In genomic region chr17:7236808-7237207, GRCh38 we compare ENCODE assay signal across 8 cellular contexts. TPM values are rescaled to one million over a fixed set of nuclear protein-coding genes. Genes with fewer than 3 reads are reported as not detected.
A peak's percentile ranks its signal among the peaks of the same experiment; 100 is the strongest.
DNase-seq lines count a peak whose midpoint lies in the region; ATAC-seq and TF ChIP-seq lines count a peak whose summit lies in the region.

No MANE protein-coding gene starts in this region.

- no peaks in the 10 kb centered on the region for H3K9me3 Mint-ChIP-seq in nephron progenitor cell

- H3K27ac ChIP-seq in KOPT-K1 (ENCODE audit: low read depth, low read length, poor library complexity, severe bottlenecking) (peak overlapping the region; percentile 94), colonic mucosa (peak overlapping the region; percentile 99)

- H3K4me1 ChIP-seq in colonic mucosa, result peaks cover 28% of the 10 kb centered on the region

- H3K9me3 ChIP-seq in KOPT-K1 (ENCODE audit: insufficient read depth, low read length, poor library complexity, severe bottlenecking), result no peaks in the 10 kb centered on the region
- no peaks in the 10 kb centered on the region for H3K9me3 ChIP-seq in colonic mucosa

- peaks cover 52% of the 10 kb centered on the region for H3K36me3 Mint-ChIP-seq in nephron progenitor cell (ENCODE audit: low read depth)

- no peak for DNase-seq in AG04449 (ENCODE audit: low read depth, low spot score)
- no peak for DNase-seq in colonic mucosa
- DNase-seq in nephron progenitor cell, result no peak
- no peak for DNase-seq in midbrain (lab: John Stamatoyannopoulos, UW)
- DNase-seq in NCI-H1092 treated with DMSO at 0.1 percent for 48 hours (lab: John Stamatoyannopoulos, UW), result no peak

- POLR2A ChIA-PET in AG04449 (lab: Yijun Ruan, JAX), result interaction anchor here (0.7 kb wide), 2 partner anchors 16 to 22 kb away, joined by 3 read pairs; no protein-coding TSS in a partner anchor

- peaks cover 38% of the 10 kb centered on the region for H3K36me3 ChIP-seq in KOPT-K1 (ENCODE audit: insufficient read depth, low read length)
- H3K36me3 ChIP-seq in colonic mucosa, result peaks cover 5% of the 10 kb centered on the region

- no peak for TF ChIP-seq CTCF in AG04449 (IDR thresholded peaks at IDR 0.05; ENCODE audit: insufficient read depth, low read length, missing control alignments)
- no peak for TF ChIP-seq CTCF in colonic mucosa (IDR thresholded peaks at IDR 0.05)
- no peak for TF ChIP-seq CTCF in nephron progenitor cell (IDR thresholded peaks at IDR 0.05)

- no peaks in the 10 kb centered on the region for H3K27me3 Mint-ChIP-seq in nephron progenitor cell (ENCODE audit: low read depth, poor library complexity)

- H3K9ac ChIP-seq in colonic mucosa (ENCODE audit: low read depth in 2 of 2, low read length in 2 of 2), result peak overlapping the region in 1 of 2 donors; percentile 82

- peak overlapping the region; percentile 82 for H3K27ac Mint-ChIP-seq in nephron progenitor cell

- H3K4me3 Mint-ChIP-seq in nephron progenitor cell, result peak overlapping the region; percentile 98

- CTCF ChIA-PET in AG04449 (lab: Yijun Ruan, JAX), result interaction anchor here (1.2 to 1.5 kb wide), 2 partner anchors 16 to 191 kb away, joined by 3 read pairs; no protein-coding TSS in a partner anchor

- intact Hi-C loops in colonic mucosa (cut with DNase I), result no loop called here

- H3K27me3 ChIP-seq in colonic mucosa, result no peaks in the 10 kb centered on the region

- H3K4me1 Mint-ChIP-seq in nephron progenitor cell, result peaks cover 75% of the 10 kb centered on the region

- no peak for ATAC-seq in HG03378 (IDR thresholded peaks at IDR 0.05; ENCODE audit: unreplicated experiment)
- no peak for ATAC-seq in activated CD4-positive, CD25-positive, alpha-beta regulatory T cell treated with anti-CD3 and anti-CD28 coated beads, Interleukin-2, amount 50 U/mL, for 24 hours

- H3K4me3 ChIP-seq in AG04449 (ENCODE audit: low read depth, low read length), result peak overlapping the region; percentile 84; the same call in 1 of the 2 replicates
- no peak overlapping the region for H3K4me3 ChIP-seq in colonic mucosa

RNA-seq across cellular contexts. Expression of gene PHF23, which starts 2.4 kb away (rescaled TPM):
- total RNA-seq in colonic mucosa, result 10 to 100 TPM; 29.8 to 38.6 TPM

RNA-seq across cellular contexts. Expression of gene DVL2, which starts 2.5 kb away (rescaled TPM):
- 10 to 100 TPM; 32.4 to 42.4 TPM for total RNA-seq in colonic mucosa

RNA-seq across cellular contexts. Expression of gene GABARAP, which starts 5.4 kb away (rescaled TPM):
- 100 to 1,000 TPM; 378 to 513 TPM for total RNA-seq in colonic mucosa

RNA-seq across cellular contexts. Expression of gene CTDNEP1, which starts 14.7 kb away (rescaled TPM):
- 100 to 1,000 TPM; 124 to 145 TPM for total RNA-seq in colonic mucosa

RNA-seq across cellular contexts. Expression of gene ELP5, which starts 15.2 kb away (rescaled TPM):
- total RNA-seq in colonic mucosa, result 10 to 100 TPM; 34.4 to 77.9 TPM
